Comparison of ENCODE assay signal across 9 cellular contexts in the genomic region with DNA sequence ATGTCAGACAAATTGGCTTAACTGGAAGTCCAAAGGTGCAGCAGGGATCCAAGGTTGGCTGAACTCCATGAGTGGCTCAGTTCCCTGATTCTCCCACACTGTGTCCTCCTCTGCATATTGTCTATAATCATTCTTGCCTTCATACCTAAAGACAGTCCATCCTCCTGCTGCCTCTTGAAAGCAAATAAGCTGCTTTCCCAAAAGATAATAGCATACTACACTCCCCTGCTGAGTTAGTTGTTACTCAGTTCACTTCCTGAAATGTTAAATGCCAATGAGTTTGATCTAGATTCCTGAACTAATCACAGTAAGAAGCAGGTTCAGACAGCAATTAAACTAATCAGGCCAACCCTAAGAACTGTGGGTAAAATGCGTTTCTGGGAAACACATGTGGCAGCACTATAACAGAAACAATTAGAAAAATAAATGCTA. TPM values are rescaled to one million over a fixed set of nuclear protein-coding genes. Genes with fewer than 3 reads are reported as not detected.
A peak's percentile ranks its signal among the peaks of the same experiment; 100 is the strongest.
DNase-seq lines count a peak whose midpoint lies in the region; ATAC-seq, FAIRE-seq and TF ChIP-seq lines count a peak whose summit lies in the region.
"Had no signal": no experiment of that assay in that cellular context is flagged by ENCODE, and none has a peak within 500 bp of the region (broad histone marks: within the 10 kb centered on the region; RNA-seq: fewer than 3 reads in every experiment).

No MANE protein-coding gene starts in this region.

- H3K4me1 ChIP-seq in DND-41 (ENCODE audit: insufficient read depth, low read length) (peaks cover 61% of the 10 kb centered on the region), kidney (ENCODE audit: control insufficient read depth in 1 of 2, insufficient read depth in 1 of 2, low read depth in 1 of 2, low read length in 2 of 2) (peaks cover 18 to 22% of the 10 kb centered on the region in 2 donors)

- H3K36me3 Mint-ChIP-seq in natural killer cell: no peaks in the 10 kb centered on the region

- H3K9me3 Mint-ChIP-seq in natural killer cell: no peaks in the 10 kb centered on the region

- no peak overlapping the region for H2AFZ ChIP-seq in DND-41 (ENCODE audit: low read depth, low read length)

- H3K9me3 ChIP-seq in DND-41 (ENCODE audit: insufficient read depth, low read length, severe bottlenecking) (no peaks in the 10 kb centered on the region), kidney (ENCODE audit: control insufficient read depth in 1 of 2, low read length in 2 of 2) (no peaks in the 10 kb centered on the region)
- H3K9me3 ChIP-seq: lower lobe of right lung had no signal

- H3K27me3 Mint-ChIP-seq in natural killer cell (ENCODE audit: low read depth in 2 of 2): no peaks in the 10 kb centered on the region

- H3K27ac ChIP-seq in DND-41 (ENCODE audit: low read length): peak overlapping the region; percentile 91; the same call in 1 of the 2 replicates
- H3K27ac ChIP-seq in kidney (ENCODE audit: low read depth in 2 of 2, low read length in 2 of 2): no peak overlapping the region
- H3K27ac ChIP-seq: lower lobe of right lung had no signal

- H3K4me3 ChIP-seq in DND-41 (ENCODE audit: low read depth in 1 of 2, low read length in 2 of 2) (peak overlapping the region in 1 of 2 experiments; percentile 62; a peak in 2 of 4 replicates), LNCaP clone FGC (ENCODE audit: low read depth, low read length) (peak overlapping the region; percentile 69), bronchial epithelial cell (ENCODE audit: low read depth, low read length) (no peak overlapping the region), kidney (ENCODE audit: low read length in 2 of 2) (peak overlapping the region in 1 of 2 donors; percentile 71)

- H4K20me1 ChIP-seq in DND-41 (ENCODE audit: insufficient read depth, low read length): peaks cover 26% of the 10 kb centered on the region; the same call in 1 of the 2 replicates

- H3K4me1 Mint-ChIP-seq in natural killer cell: peaks cover 43 to 62% of the 10 kb centered on the region in 2 donors

- ATAC-seq in DND-41 (ENCODE audit: insufficient read depth, low read depth) (no peak), natural killer cell (no peak), GM21390 (IDR thresholded peaks at IDR 0.05; ENCODE audit: unreplicated experiment) (no peak)
- ATAC-seq: lower lobe of right lung had no signal

- peaks cover 20% of the 10 kb centered on the region for H3K36me3 ChIP-seq in DND-41 (ENCODE audit: insufficient read depth, low read length)
- no peaks in the 10 kb centered on the region for H3K36me3 ChIP-seq in bronchial epithelial cell (ENCODE audit: control insufficient read depth, insufficient read depth, low read length)
- H3K36me3 ChIP-seq in kidney (ENCODE audit: control insufficient read depth in 1 of 2, insufficient read depth in 2 of 2, low read length in 2 of 2): no peaks in the 10 kb centered on the region

- H3K9ac ChIP-seq in DND-41 (ENCODE audit: low read depth, low read length): peak overlapping the region; percentile 68
- no peak overlapping the region for H3K9ac ChIP-seq in kidney (ENCODE audit: low read length in 2 of 2)

- DNase-seq in DND-41: no peak
- DNase-seq in LNCaP clone FGC (ENCODE audit: low read depth): peak; percentile 28
- DNase-seq in bronchial epithelial cell (ENCODE audit: low read depth): peak; percentile 57
- DNase-seq in natural killer cell: no peak
- DNase-seq in activated effector memory CD4-positive, alpha-beta T cell treated with Interleukin-2 at 50 U/mL for 16 hours: no peak
- no peak for DNase-seq in kidney
- no peak for DNase-seq in NCI-H2171 treated with DMSO at 0.1 percent for 48 hours (lab: John Stamatoyannopoulos, UW)
- DNase-seq: lower lobe of right lung had no signal

- TF ChIP-seq CTCF in DND-41 (IDR thresholded peaks at IDR 0.05; ENCODE audit: borderline replicate concordance, extremely low read depth, low read length, poor library complexity, severe bottlenecking): no peak
- no peak for TF ChIP-seq CTCF in LNCaP clone FGC (IDR thresholded peaks at IDR 0.05; ENCODE audit: control insufficient read depth, extremely low read depth, insufficient read depth)
- TF ChIP-seq CTCF in bronchial epithelial cell (IDR thresholded peaks at IDR 0.05; ENCODE audit: insufficient read depth, low read length, severe bottlenecking): no peak
- no peak for TF ChIP-seq CTCF in natural killer cell (IDR thresholded peaks at IDR 0.05)
- no peak for TF ChIP-seq CTCF in kidney (IDR thresholded peaks at IDR 0.05; ENCODE audit: borderline replicate concordance, extremely low read depth, insufficient read depth)

- no peak overlapping the region for H3K4me3 Mint-ChIP-seq in natural killer cell

- peaks cover 67% of the 10 kb centered on the region for H3K79me2 ChIP-seq in DND-41 (ENCODE audit: insufficient read depth, low read length)

- intact Hi-C loops in natural killer cell (cut with micrococcal nuclease): no loop called here
- intact Hi-C loops in kidney (cut with DNase I): no loop called here

- H3K4me2 ChIP-seq in DND-41 (ENCODE audit: insufficient read depth, low read length): peak overlapping the region; percentile 62

- FAIRE-seq in bronchial epithelial cell (lab: Jason Lieb, UNC) (no peak), kidney (lab: Jason Lieb, UNC) (no peak)

- H3K27me3 ChIP-seq in DND-41 (ENCODE audit: insufficient read depth, low read length, poor library complexity) (no peaks in the 10 kb centered on the region), bronchial epithelial cell (ENCODE audit: control insufficient read depth, insufficient read depth, low read length) (no peaks in the 10 kb centered on the region)

- H3K27ac Mint-ChIP-seq in natural killer cell: peak overlapping the region; percentile 61 to 89

RNA-seq across cellular contexts. Expression of gene BOLA1, which starts 51.0 kb away (rescaled TPM):
- 17.6 and 22.9 TPM in 2 replicates for total RNA-seq in bronchial epithelial cell
- total RNA-seq in natural killer cell: 1 to 10 TPM; 7.0 to 8.3 (median 7.9) TPM
- total RNA-seq in kidney: 14.3 TPM
- 44.0 TPM for polyA plus RNA-seq in kidney (ENCODE audit: insufficient read depth, low read depth, low replicate concordance)

Comparison
In these comparisons a context has a peak if more than half of its experiments do, and no peak if none do; other contexts are left out.
1. DNase-seq: peak in LNCaP clone FGC (single experiment) and bronchial epithelial cell (single experiment); none in DND-41 (single experiment), natural killer cell (single experiment), activated effector memory CD4-positive, alpha-beta T cell treated with Interleukin-2 at 50 U/mL for 16 hours (single experiment), kidney (single experiment) and NCI-H2171 treated with DMSO at 0.1 percent for 48 hours (single experiment).